ENCODE assay signal across 8 cellular contexts in the genomic region with DNA sequence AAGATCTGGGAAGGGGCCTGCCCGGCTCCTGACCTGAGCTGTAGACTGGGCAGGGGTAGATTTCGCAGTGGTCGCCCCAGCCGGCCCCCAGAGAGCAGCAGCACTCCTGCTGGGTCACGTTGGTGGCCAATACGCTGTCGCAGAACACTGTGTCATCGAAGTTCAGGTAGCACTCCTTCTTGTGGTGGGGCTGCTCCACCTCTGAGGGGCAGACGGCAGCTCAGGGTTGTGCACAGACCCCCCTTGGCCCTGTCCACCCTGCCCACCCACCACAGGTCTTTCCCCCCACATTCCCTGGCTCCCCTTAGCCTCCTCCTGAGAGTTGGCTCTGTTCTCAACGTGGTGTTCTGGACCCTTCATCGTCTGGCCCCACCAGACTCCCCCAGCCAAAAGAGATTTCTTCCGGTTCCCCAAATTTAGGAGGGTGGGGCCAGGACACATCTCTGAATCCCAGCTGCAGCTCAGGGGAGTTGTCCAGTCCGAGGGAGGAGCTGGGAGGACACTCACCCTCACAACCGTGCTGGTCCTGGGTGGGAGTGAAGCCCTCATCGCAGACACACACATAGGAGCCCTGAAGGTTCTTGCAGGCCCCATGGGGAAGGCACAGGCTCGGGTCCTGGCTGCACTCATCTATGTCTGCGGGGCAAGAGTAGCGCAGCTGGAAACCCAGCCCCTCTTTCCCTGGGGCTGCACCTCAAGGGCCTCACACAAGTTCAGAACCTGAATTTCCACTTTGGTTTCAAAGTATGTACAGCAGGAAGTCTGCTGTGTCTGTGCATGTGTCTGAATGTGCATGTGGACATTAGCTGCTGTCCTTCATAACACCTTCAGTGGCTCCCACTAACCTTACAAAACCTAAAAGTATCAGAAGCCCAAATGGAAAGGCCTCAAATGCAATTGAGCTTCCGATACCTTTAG. TPM values are rescaled to one million over a fixed set of nuclear protein-coding genes. Genes with fewer than 3 reads are reported as not detected.
A peak's percentile ranks its signal among the peaks of the same experiment; 100 is the strongest.
DNase-seq lines count a peak whose midpoint lies in the region; ATAC-seq and TF ChIP-seq lines count a peak whose summit lies in the region.

No MANE protein-coding gene starts in this region.

- DNase-seq in RWPE1 (ENCODE audit: low spot score) (no peak), esophagus squamous epithelium (lab: John Stamatoyannopoulos, UW) (no peak), sciatic nerve (ENCODE audit: low spot score) (no peak), occipital lobe (lab: John Stamatoyannopoulos, UW) (no peak), GM03348 (ENCODE audit: low spot score) (no peak)

- POLR2A ChIA-PET in RWPE1 (lab: Yijun Ruan, JAX; ENCODE audit: low non-redundant PET): interaction anchor here (0.5 to 3.2 kb wide), 11 partner anchors 9 to 165 kb away, joined by 3 to 16 read pairs (median 4); partner anchors contain the start of genes FAM89B, PCNX3 and ZNRD2

- intact Hi-C loops in esophagus squamous epithelium (cut with DNase I) (loop anchor here (10.0 kb wide), 1 partner anchor 73 kb away; the partner anchor contains the start of genes MAP3K11 and PCNX3), sciatic nerve (cut with DNase I) (loop anchor here (10.0 kb wide), 1 partner anchor 53 kb away; the partner anchor contains the start of gene KCNK7)

- H3K27me3 ChIP-seq in esophagus squamous epithelium: no peaks in the 10 kb centered on the region

- no peaks in the 10 kb centered on the region for H3K9me3 ChIP-seq in esophagus squamous epithelium

- H3K4me3 ChIP-seq in GM08714 (ENCODE audit: low read length): peak overlapping the region; percentile 63; the same call in 1 of the 2 replicates
- H3K4me3 ChIP-seq in esophagus squamous epithelium: peak overlapping the region; percentile 40 to 82 (median 56)

- peak; percentile 1 for ATAC-seq in sciatic nerve
- no peak for ATAC-seq in GM18868 (IDR thresholded peaks at IDR 0.05; ENCODE audit: unreplicated experiment)
- ATAC-seq in HG03025 (IDR thresholded peaks at IDR 0.05; ENCODE audit: low FRiP score, unreplicated experiment): no peak

- H3K27ac ChIP-seq in RWPE1 (peak overlapping the region; percentile 94), esophagus squamous epithelium (peak overlapping the region; percentile 92 to 98 (median 96))

- H3K36me3 ChIP-seq in esophagus squamous epithelium: peaks cover 13 to 46% (median 20%) of the 10 kb centered on the region in 3 donors

- 51 to 60% methylated on average over 2 to 5 of the region's 19 CpGs for WGBS in esophagus squamous epithelium, 2 donors

- TF ChIP-seq CTCF in RWPE1 (conservative IDR thresholded peaks at IDR 0.05; ENCODE audit: low read depth) (no peak; the same call in 1 of the 2 replicates), esophagus squamous epithelium (IDR thresholded peaks at IDR 0.05) (no peak)

- CTCF ChIA-PET in RWPE1 (lab: Yijun Ruan, JAX): interaction anchor here (0.5 to 3.1 kb wide), 19 partner anchors 10 to 867 kb away, joined by 3 to 95 read pairs (median 5); partner anchors contain the start of genes FAM89B, PCNX3, SCYL1 and ZNRD2

- peaks cover 28 to 50% (median 31%) of the 10 kb centered on the region in 3 donors for H3K4me1 ChIP-seq in esophagus squamous epithelium

- TF ChIP-seq POLR2A in esophagus squamous epithelium (IDR thresholded peaks at IDR 0.05): no peak

RNA-seq across cellular contexts. Expression of gene SCYL1, which starts 16.5 kb away (rescaled TPM):
- total RNA-seq in esophagus squamous epithelium (10 to 100 TPM; 40.6 to 63.3 (median 52.6) TPM), sciatic nerve (64.0 TPM), occipital lobe (34.2 TPM)

RNA-seq across cellular contexts. Expression of gene LTBP3, which starts 16.8 kb away (rescaled TPM):
- 10 to 100 TPM; 28.1 to 87.5 (median 54.0) TPM for total RNA-seq in esophagus squamous epithelium
- 306 TPM for total RNA-seq in sciatic nerve
- total RNA-seq in occipital lobe: 18.4 TPM

RNA-seq across cellular contexts. Expression of gene ZNRD2, which starts 28.9 kb away (rescaled TPM):
- total RNA-seq in esophagus squamous epithelium: 10 to 100 TPM; 33.2 to 48.0 (median 40.0) TPM
- total RNA-seq in sciatic nerve: 23.7 TPM
- total RNA-seq in occipital lobe: 23.6 TPM

RNA-seq across cellular contexts. Expression of gene FAM89B, which starts 31.0 kb away (rescaled TPM):
- total RNA-seq in esophagus squamous epithelium (10 to 100 TPM; 12.0 to 44.1 (median 23.9) TPM), sciatic nerve (44.1 TPM), occipital lobe (22.3 TPM)

RNA-seq across cellular contexts. Expression of gene EHBP1L1, which starts 34.5 kb away (rescaled TPM):
- 100 to 1,000 TPM in 1 of 4 donors, 10 to 100 TPM in 3; 46.5 to 101 (median 87.4) TPM for total RNA-seq in esophagus squamous epithelium
- total RNA-seq in sciatic nerve: 149 TPM
- 9.7 TPM for total RNA-seq in occipital lobe
